In genomic region chr16:85675528-85675927, GRCh38 we compare ENCODE assay signal across 8 cellular contexts. TPM values are rescaled to one million over a fixed set of nuclear protein-coding genes. Genes with fewer than 3 reads are reported as not detected.
DNase-seq lines count a peak whose midpoint lies in the region; ATAC-seq, FAIRE-seq and TF ChIP-seq lines count a peak whose summit lies in the region.

No MANE protein-coding gene starts in this region.

- peaks cover 10% of the 10 kb centered on the region for H3K4me1 Mint-ChIP-seq in Caco-2 (ENCODE audit: low read depth, unreplicated experiment)
- peaks cover 6% of the 10 kb centered on the region for H3K4me1 Mint-ChIP-seq in activated CD8-positive, alpha-beta T cell treated with anti-CD3 and anti-CD28 coated beads for 36 hours (ENCODE audit: low read depth)

- peak; percentile 38 to 55 for TF ChIP-seq RAD21 in liver (IDR thresholded peaks at IDR 0.05)

- TF ChIP-seq CTCF in Caco-2 (IDR thresholded peaks at IDR 0.05; ENCODE audit: insufficient read depth in 1 of 2, low read depth in 1 of 2, low read length in 1 of 2, severe bottlenecking in 1 of 2, unreplicated experiment in 1 of 2) = peak; percentile 72 to 77
- TF ChIP-seq CTCF in activated CD8-positive, alpha-beta T cell treated with anti-CD3 and anti-CD28 coated beads for 36 hours (IDR thresholded peaks at IDR 0.05) = no peak
- TF ChIP-seq CTCF in liver (IDR thresholded peaks at IDR 0.05; ENCODE audit: low read depth, low read length, missing input control) = peak; percentile 36

- no peak overlapping the region for H3K27ac ChIP-seq in liver (ENCODE audit: low read depth in 1 of 2, low read length in 2 of 2)

- H3K36me3 Mint-ChIP-seq in Caco-2 (ENCODE audit: insufficient read depth, unreplicated experiment) = peaks cover 96% of the 10 kb centered on the region
- H3K36me3 Mint-ChIP-seq in activated CD8-positive, alpha-beta T cell treated with anti-CD3 and anti-CD28 coated beads for 36 hours (ENCODE audit: low read depth) = peaks cover 39% of the 10 kb centered on the region

- CTCF ChIA-PET in Caco-2 (lab: Charles Lee) = interaction anchor here (0.6 to 3.7 kb wide), 7 partner anchors 10 to 648 kb away, joined by 3 to 36 read pairs (median 5); partner anchors contain the start of gene GINS2
- CTCF ChIA-PET in activated CD8-positive, alpha-beta T cell treated with anti-CD3 and anti-CD28 coated beads for 36 hours (lab: Charles Lee) = interaction anchor here (1.2 to 2.1 kb wide), 5 partner anchors 14 to 313 kb away, joined by 3 to 5 read pairs (median 5); partner anchors contain the start of gene GINS2

- no peaks in the 10 kb centered on the region for H3K27me3 Mint-ChIP-seq in Caco-2 (ENCODE audit: insufficient read depth, unreplicated experiment)
- no peaks in the 10 kb centered on the region for H3K27me3 Mint-ChIP-seq in activated CD8-positive, alpha-beta T cell treated with anti-CD3 and anti-CD28 coated beads for 36 hours

- no TSS peak for BruUV-seq in Caco-2 (replicated peaks; lab: Mats Ljungman, UMichigan)

- FAIRE-seq in HTR-8/SVneo (lab: Jason Lieb, UNC) = no peak

- intact Hi-C loops in Caco-2 (cut with micrococcal nuclease; ENCODE audit: unreplicated experiment) = loop anchor here (1.0 kb wide), 3 partner anchors 14 to 43 kb away; no protein-coding TSS in a partner anchor
- intact Hi-C loops in activated CD8-positive, alpha-beta T cell treated with anti-CD3 and anti-CD28 coated beads for 36 hours (cut with micrococcal nuclease) = no loop called here

- H3K36me3 ChIP-seq in Caco-2 (ENCODE audit: control insufficient read depth, insufficient read depth, low read length) = peaks cover 22% of the 10 kb centered on the region
- H3K36me3 ChIP-seq in liver (ENCODE audit: control insufficient read depth in 4 of 4, insufficient read depth in 3 of 4, low read depth in 1 of 4, low read length in 3 of 4) = peaks cover 0 to 18% (median 17%) of the 10 kb centered on the region in 4 donors

- H3K9ac ChIP-seq in liver (ENCODE audit: low read depth in 1 of 2, low read length in 2 of 2) = no peak overlapping the region

- DNase-seq in Caco-2 = peak in 1 of 2 experiments; percentile 52
- peak; percentile 23 for DNase-seq in HT1080 (ENCODE audit: low read depth)
- DNase-seq in activated CD8-positive, alpha-beta T cell treated with anti-CD3 and anti-CD28 coated beads for 36 hours = no peak
- no peak for DNase-seq in mesenteric fat pad (ENCODE audit: low spot score)
- DNase-seq in HTR-8/SVneo (ENCODE audit: insufficient read length, low spot score) = no peak

- POLR2A ChIA-PET in Caco-2 (lab: Charles Lee) = interaction anchor here (0.6 kb wide), 1 partner anchor 238 kb away, joined by 4 read pairs; no protein-coding TSS in a partner anchor
- POLR2A ChIA-PET in activated CD8-positive, alpha-beta T cell treated with anti-CD3 and anti-CD28 coated beads for 36 hours (lab: Charles Lee) = interaction anchor here (1.7 kb wide), 1 partner anchor 9 kb away, joined by 6 read pairs; no protein-coding TSS in a partner anchor

- WGBS in liver = 20% methylated on average over 1 of the region's 1 CpG

- ATAC-seq in activated CD8-positive, alpha-beta T cell treated with anti-CD3 and anti-CD28 coated beads for 36 hours = no peak
- ATAC-seq in HG02938 (IDR thresholded peaks at IDR 0.05; ENCODE audit: unreplicated experiment) (no peak), GM19455 (IDR thresholded peaks at IDR 0.05; ENCODE audit: unreplicated experiment) (no peak)

- no peaks in the 10 kb centered on the region for H3K9me3 Mint-ChIP-seq in Caco-2 (ENCODE audit: unreplicated experiment)
- H3K9me3 Mint-ChIP-seq in activated CD8-positive, alpha-beta T cell treated with anti-CD3 and anti-CD28 coated beads for 36 hours = no peaks in the 10 kb centered on the region

- H3K4me3 Mint-ChIP-seq in Caco-2 (ENCODE audit: unreplicated experiment) = no peak overlapping the region
- H3K4me3 Mint-ChIP-seq in activated CD8-positive, alpha-beta T cell treated with anti-CD3 and anti-CD28 coated beads for 36 hours = no peak overlapping the region

- H3K4me3 ChIP-seq in Caco-2 (ENCODE audit: low read depth, low read length) (no peak overlapping the region), liver (ENCODE audit: low read depth in 1 of 3, low read length in 3 of 3) (no peak overlapping the region)

- no peak overlapping the region for H3K27ac Mint-ChIP-seq in Caco-2 (ENCODE audit: unreplicated experiment)
- H3K27ac Mint-ChIP-seq in activated CD8-positive, alpha-beta T cell treated with anti-CD3 and anti-CD28 coated beads for 36 hours = peak overlapping the region; percentile 23

- H3K9me3 ChIP-seq in Caco-2 (no peaks in the 10 kb centered on the region), liver (ENCODE audit: control insufficient read depth in 4 of 4, low read length in 3 of 4) (no peaks in the 10 kb centered on the region)

- H3K27me3 ChIP-seq in Caco-2 (replicated peaks; ENCODE audit: control insufficient read depth, insufficient read depth, low read length) (no peaks in the 10 kb centered on the region), liver (ENCODE audit: control insufficient read depth in 4 of 4, insufficient read depth in 4 of 4, low read length in 3 of 4) (no peaks in the 10 kb centered on the region)

- H3K4me1 ChIP-seq in Caco-2 = peaks cover 11% of the 10 kb centered on the region; the same call in 1 of the 2 replicates
- peaks cover 8 to 37% (median 35%) of the 10 kb centered on the region in 4 donors for H3K4me1 ChIP-seq in liver (ENCODE audit: control insufficient read depth in 4 of 4, insufficient read depth in 4 of 4, low read length in 3 of 4)

TF ChIP-seq in liver, 16 proteins besides CTCF, POLR2A, EP300 and RAD21:
- TF ChIP-seq ATF3 (IDR thresholded peaks at IDR 0.05) (no peak), HNF4A (conservative IDR thresholded peaks at IDR 0.05) (no peak)
TF ChIP-seq in liver: peak in this region for 0.

RNA-seq across cellular contexts. Expression of gene GINS2, which starts 13.2 kb away (rescaled TPM):
- 52.5 and 62.9 TPM in 2 replicates for total RNA-seq in Caco-2 (2022)
- 40.1 and 44.1 TPM in 2 replicates for total RNA-seq in HT1080 (2014; rRNA removed; shearing (Covaris generic))
- polyA plus RNA-seq in HT1080 (2015; cell fraction: cytosol; rRNA removed) = 23.6 and 30.9 TPM in 2 replicates
- 10.0 and 10.4 TPM in 2 replicates for polyA plus RNA-seq in HT1080 (2015; cell fraction: nucleus; rRNA removed)
- 10 to 100 TPM; 59.9 to 62.9 TPM for total RNA-seq in activated CD8-positive, alpha-beta T cell treated with anti-CD3 and anti-CD28 coated beads for 36 hours
- 1 to 10 TPM in 1 of 2 donors, under 1 TPM in 1; 0.17 to 9.3 TPM for total RNA-seq in liver
- polyA plus RNA-seq in liver = 1 to 10 TPM in 1 of 2 donors, under 1 TPM in 1; 0.69 to 1.0 TPM
- 0.32 TPM for total RNA-seq in mesenteric fat pad
